8 cellular contexts compared by ENCODE assay signal in genomic region chr6:10412948-10413849, GRCh38. TPM values are rescaled to one million over a fixed set of nuclear protein-coding genes. Genes with fewer than 3 reads are reported as not detected.
DNase-seq lines count a peak whose midpoint lies in the region; ATAC-seq, FAIRE-seq and TF ChIP-seq lines count a peak whose summit lies in the region.

No MANE protein-coding gene starts in this region.

- peak; percentile 28 for ATAC-seq in HG03460 (IDR thresholded peaks at IDR 0.05; ENCODE audit: unreplicated experiment)
- ATAC-seq in activated T-helper 17 cell treated with anti-CD3 and anti-CD28 coated beads, Interleukin-2, amount 50 U/mL, for 72 hours (replicated peaks) = no peak

- peak overlapping the region; percentile 59 for H3K27ac Mint-ChIP-seq in activated naive CD4-positive, alpha-beta T cell treated with anti-CD3 and anti-CD28 coated beads for 36 hours
- peak overlapping the region; percentile 72 for H3K27ac Mint-ChIP-seq in activated T-helper 17 cell treated with anti-CD3 and anti-CD28 coated beads, Interleukin-2, amount 50 U/mL, for 72 hours

- H3K27ac ChIP-seq in thyroid gland = peak overlapping the region in 2 of 3 donors; percentile 1 to 23

- H3K36me3 ChIP-seq in thyroid gland = no peaks in the 10 kb centered on the region

- H3K9me3 ChIP-seq in thyroid gland = no peaks in the 10 kb centered on the region

- CTCF ChIA-PET in activated naive CD4-positive, alpha-beta T cell treated with anti-CD3 and anti-CD28 coated beads for 36 hours (lab: Charles Lee) = interaction anchor here (1.1 to 2.2 kb wide), 2 partner anchors 13 to 16 kb away, joined by 4 to 5 read pairs; no protein-coding TSS in a partner anchor

- peaks cover 6% of the 10 kb centered on the region for H3K9me3 Mint-ChIP-seq in activated naive CD4-positive, alpha-beta T cell treated with anti-CD3 and anti-CD28 coated beads for 36 hours
- H3K9me3 Mint-ChIP-seq in activated T-helper 17 cell treated with anti-CD3 and anti-CD28 coated beads, Interleukin-2, amount 50 U/mL, for 72 hours = peaks cover 17% of the 10 kb centered on the region

- peaks cover 77% of the 10 kb centered on the region for H3K27me3 ChIP-seq in thyroid gland

- peak in 2 of 6 experiments; percentile 7 to 18 for TF ChIP-seq CTCF in thyroid gland (IDR thresholded peaks at IDR 0.05)
- TF ChIP-seq CTCF in D721Med (IDR thresholded peaks at IDR 0.05; ENCODE audit: insufficient read depth, missing control alignments) = no peak

- peak overlapping the region in 2 of 3 donors; percentile 49 to 53 for H3K4me3 ChIP-seq in thyroid gland (replicated peaks in 1 of 3)

- H3K4me3 Mint-ChIP-seq in activated naive CD4-positive, alpha-beta T cell treated with anti-CD3 and anti-CD28 coated beads for 36 hours = peak overlapping the region; percentile 68
- H3K4me3 Mint-ChIP-seq in activated T-helper 17 cell treated with anti-CD3 and anti-CD28 coated beads, Interleukin-2, amount 50 U/mL, for 72 hours = peak overlapping the region; percentile 84

- intact Hi-C loops in activated naive CD4-positive, alpha-beta T cell treated with anti-CD3 and anti-CD28 coated beads for 36 hours (cut with micrococcal nuclease) = loop anchor here (1.0 to 2.0 kb wide), 2 partner anchors 9 to 30 kb away; no protein-coding TSS in a partner anchor
- intact Hi-C loops in thyroid gland (cut with DNase I) = no loop called here

- 3 to 4% methylated on average over 45 to 47 of the region's 60 CpGs for WGBS in thyroid gland, 2 donors

- peaks cover 33 to 43% of the 10 kb centered on the region in 2 donors for H3K4me1 ChIP-seq in thyroid gland

- FAIRE-seq in D721Med (lab: Jason Lieb, UNC) = no peak

- H3K4me1 Mint-ChIP-seq in activated naive CD4-positive, alpha-beta T cell treated with anti-CD3 and anti-CD28 coated beads for 36 hours (ENCODE audit: low read depth) = peaks cover 49% of the 10 kb centered on the region
- H3K4me1 Mint-ChIP-seq in activated T-helper 17 cell treated with anti-CD3 and anti-CD28 coated beads, Interleukin-2, amount 50 U/mL, for 72 hours = peaks cover 19% of the 10 kb centered on the region

- peaks cover 86% of the 10 kb centered on the region for H3K27me3 Mint-ChIP-seq in activated naive CD4-positive, alpha-beta T cell treated with anti-CD3 and anti-CD28 coated beads for 36 hours (ENCODE audit: low read depth)
- H3K27me3 Mint-ChIP-seq in activated T-helper 17 cell treated with anti-CD3 and anti-CD28 coated beads, Interleukin-2, amount 50 U/mL, for 72 hours = peaks cover 76% of the 10 kb centered on the region

- DNase-seq in activated naive CD4-positive, alpha-beta T cell treated with anti-CD3 and anti-CD28 coated beads for 36 hours = peak; percentile 23
- no peak for DNase-seq in activated naive CD4-positive, alpha-beta T cell (lab: John Stamatoyannopoulos, UW)
- DNase-seq in islet precursor cell (peak; percentile 86), thyroid gland (peak; percentile 75 to 77), CD1c-positive myeloid dendritic cell (ENCODE audit: extremely low spot score) (no peak), D721Med (ENCODE audit: insufficient read length, low spot score) (no peak)

- TF ChIP-seq POLR2A in thyroid gland (IDR thresholded peaks at IDR 0.05) = no peak

- H3K36me3 Mint-ChIP-seq in activated naive CD4-positive, alpha-beta T cell treated with anti-CD3 and anti-CD28 coated beads for 36 hours (ENCODE audit: low read depth) = peaks cover 1% of the 10 kb centered on the region
- peaks cover 45% of the 10 kb centered on the region for H3K36me3 Mint-ChIP-seq in activated T-helper 17 cell treated with anti-CD3 and anti-CD28 coated beads, Interleukin-2, amount 50 U/mL, for 72 hours (ENCODE audit: low read depth)

RNA-seq across cellular contexts. Expression of gene TFAP2A, which starts 1.7 kb away (rescaled TPM):
- total RNA-seq in activated naive CD4-positive, alpha-beta T cell treated with anti-CD3 and anti-CD28 coated beads for 36 hours = under 1 TPM in 1 of 2 experiments, not detected in 1; 0.30 TPM
- under 1 TPM in 1 of 2 donors, not detected in 1; 0.52 TPM for total RNA-seq in activated T-helper 17 cell treated with anti-CD3 and anti-CD28 coated beads, Interleukin-2, amount 50 U/mL, for 72 hours
- under 1 TPM in 2 of 4 donors, not detected in 2; 0.40 to 0.78 TPM for total RNA-seq in thyroid gland

Comparison
In these comparisons a context has a peak if more than half of its experiments do, and no peak if none do; other contexts are left out.
1. DNase-seq: peak in activated naive CD4-positive, alpha-beta T cell treated with anti-CD3 and anti-CD28 coated beads for 36 hours (single experiment), islet precursor cell (single experiment) and thyroid gland (2 of 2); none in activated naive CD4-positive, alpha-beta T cell (0 of 4), CD1c-positive myeloid dendritic cell (single experiment) and D721Med (single experiment).